ENCODE assay signal across 16 cellular contexts in genomic region chr6:20539387-20539786, GRCh38. TPM values are rescaled to one million over a fixed set of nuclear protein-coding genes. Genes with fewer than 3 reads are reported as not detected.
DNase-seq lines count a peak whose midpoint lies in the region; ATAC-seq and TF ChIP-seq lines count a peak whose summit lies in the region.
"Had no signal": no experiment of that assay in that cellular context is flagged by ENCODE, and none has a peak within 500 bp of the region (broad histone marks: within the 10 kb centered on the region; RNA-seq: fewer than 3 reads in every experiment).

No MANE protein-coding gene starts in this region.

- H3K27me3 Mint-ChIP-seq in activated naive CD8-positive, alpha-beta T cell, result no peaks in the 10 kb centered on the region
- H3K27me3 Mint-ChIP-seq in activated naive CD8-positive, alpha-beta T cell treated with anti-CD3 and anti-CD28 coated beads for 36 hours, result no peaks in the 10 kb centered on the region
- H3K27me3 Mint-ChIP-seq in activated T-helper 1 cell treated with anti-CD3 and anti-CD28 coated beads, Interleukin-12 subunit alpha, Interleukin-12 subunit beta, Interleukin-2, Interleukin-4 antibody, amounts not matched to agents 30 ng/mL and 10 ng/mL and 1 ng/mL, durations not matched to agents 14 hours and 24 hours and 36 hours (ENCODE audit: insufficient read depth), result peaks cover under 1% of the 10 kb centered on the region
- peaks cover 2% of the 10 kb centered on the region for H3K27me3 Mint-ChIP-seq in neural progenitor cell (ENCODE audit: insufficient read depth, low read depth)
- H3K27me3 Mint-ChIP-seq: CD4-positive, alpha-beta T cell had no signal

- H3K27ac Mint-ChIP-seq in activated naive CD8-positive, alpha-beta T cell, result peak overlapping the region; percentile 30
- H3K27ac Mint-ChIP-seq in activated naive CD8-positive, alpha-beta T cell treated with anti-CD3 and anti-CD28 coated beads for 36 hours, result no peak overlapping the region
- H3K27ac Mint-ChIP-seq in activated T-helper 1 cell treated with anti-CD3 and anti-CD28 coated beads, Interleukin-12 subunit alpha, Interleukin-12 subunit beta, Interleukin-2, Interleukin-4 antibody, amounts not matched to agents 30 ng/mL and 10 ng/mL and 1 ng/mL, durations not matched to agents 14 hours and 24 hours and 36 hours, result peak overlapping the region; percentile 40
- H3K27ac Mint-ChIP-seq in neural progenitor cell, result no peak overlapping the region
- H3K27ac Mint-ChIP-seq: CD4-positive, alpha-beta T cell had no signal

- H3K36me3 ChIP-seq in neural progenitor cell, result no peaks in the 10 kb centered on the region

- H3K4me3 ChIP-seq in neural progenitor cell, result no peak overlapping the region

- no peaks in the 10 kb centered on the region for H3K27me3 ChIP-seq in neural progenitor cell

- no peaks in the 10 kb centered on the region for H3K9me3 Mint-ChIP-seq in activated naive CD8-positive, alpha-beta T cell (ENCODE audit: low read depth)
- no peaks in the 10 kb centered on the region for H3K9me3 Mint-ChIP-seq in activated naive CD8-positive, alpha-beta T cell treated with anti-CD3 and anti-CD28 coated beads for 36 hours
- H3K9me3 Mint-ChIP-seq in activated T-helper 1 cell treated with anti-CD3 and anti-CD28 coated beads, Interleukin-12 subunit alpha, Interleukin-12 subunit beta, Interleukin-2, Interleukin-4 antibody, amounts not matched to agents 30 ng/mL and 10 ng/mL and 1 ng/mL, durations not matched to agents 14 hours and 24 hours and 36 hours, result peaks cover 4% of the 10 kb centered on the region
- no peaks in the 10 kb centered on the region for H3K9me3 Mint-ChIP-seq in neural progenitor cell
- H3K9me3 Mint-ChIP-seq: CD4-positive, alpha-beta T cell had no signal

- TF ChIP-seq CTCF in neural progenitor cell (IDR thresholded peaks at IDR 0.05) (no peak), omental fat pad (IDR thresholded peaks at IDR 0.05) (no peak)

- no peak for ATAC-seq in omental fat pad (ENCODE audit: low FRiP score)

- intact Hi-C loops in activated T-helper 1 cell treated with anti-CD3 and anti-CD28 coated beads, Interleukin-12 subunit alpha, Interleukin-12 subunit beta, Interleukin-2, Interleukin-4 antibody, amounts not matched to agents 30 ng/mL and 10 ng/mL and 1 ng/mL, durations not matched to agents 14 hours and 24 hours and 36 hours (cut with micrococcal nuclease), result loop anchor here (10.0 kb wide), 1 partner anchor 1335 kb away; no protein-coding TSS in a partner anchor

- DNase-seq in activated naive CD8-positive, alpha-beta T cell treated with anti-CD3 and anti-CD28 coated beads for 36 hours, result no peak
- DNase-seq in activated T-helper 1 cell treated with anti-CD3 and anti-CD28 coated beads, Interleukin-12 subunit alpha, Interleukin-12 subunit beta, Interleukin-2, Interleukin-4 antibody, amounts not matched to agents 30 ng/mL and 10 ng/mL and 1 ng/mL, durations not matched to agents 14 hours and 24 hours and 36 hours (ENCODE audit: low spot score), result no peak
- DNase-seq in neural progenitor cell (ENCODE audit: low spot score) (no peak), DMS 273 (lab: John Stamatoyannopoulos, UW; ENCODE audit: unreplicated experiment) (no peak), omental fat pad (ENCODE audit: low spot score) (no peak), activated gamma-delta T cell (lab: John Stamatoyannopoulos, UW) (no peak), COLO829 (ENCODE audit: low spot score) (no peak)
- DNase-seq: CD4-positive, alpha-beta T cell; KBM-7; NCI-H1417; NCI-H187; NCI-H2107; NCI-H69; NK-92 treated with Interleukin-12 subunit alpha and Interleukin-12 subunit beta, amount 100 ng/mL, for 24 hours; Right ventricle myocardium superior had no signal

- peak overlapping the region; percentile 55 for H3K4me2 ChIP-seq in neural progenitor cell

- H2AFZ ChIP-seq in neural progenitor cell (replicated peaks), result no peak overlapping the region

- no peak overlapping the region for H3K27ac ChIP-seq in neural progenitor cell

- peaks cover 8% of the 10 kb centered on the region for H3K36me3 Mint-ChIP-seq in activated naive CD8-positive, alpha-beta T cell
- peaks cover 27% of the 10 kb centered on the region for H3K36me3 Mint-ChIP-seq in activated naive CD8-positive, alpha-beta T cell treated with anti-CD3 and anti-CD28 coated beads for 36 hours
- peaks cover 28% of the 10 kb centered on the region for H3K36me3 Mint-ChIP-seq in activated T-helper 1 cell treated with anti-CD3 and anti-CD28 coated beads, Interleukin-12 subunit alpha, Interleukin-12 subunit beta, Interleukin-2, Interleukin-4 antibody, amounts not matched to agents 30 ng/mL and 10 ng/mL and 1 ng/mL, durations not matched to agents 14 hours and 24 hours and 36 hours (ENCODE audit: low read depth)
- H3K36me3 Mint-ChIP-seq in neural progenitor cell, result peaks cover 10% of the 10 kb centered on the region

- peaks cover 16% of the 10 kb centered on the region for H4K20me1 ChIP-seq in neural progenitor cell (ENCODE audit: low read depth)

- H3K4me3 Mint-ChIP-seq in activated naive CD8-positive, alpha-beta T cell, result no peak overlapping the region
- no peak overlapping the region for H3K4me3 Mint-ChIP-seq in activated naive CD8-positive, alpha-beta T cell treated with anti-CD3 and anti-CD28 coated beads for 36 hours
- no peak overlapping the region for H3K4me3 Mint-ChIP-seq in activated T-helper 1 cell treated with anti-CD3 and anti-CD28 coated beads, Interleukin-12 subunit alpha, Interleukin-12 subunit beta, Interleukin-2, Interleukin-4 antibody, amounts not matched to agents 30 ng/mL and 10 ng/mL and 1 ng/mL, durations not matched to agents 14 hours and 24 hours and 36 hours
- no peak overlapping the region for H3K4me3 Mint-ChIP-seq in neural progenitor cell
- H3K4me3 Mint-ChIP-seq: CD4-positive, alpha-beta T cell had no signal

- H3K9me3 ChIP-seq in neural progenitor cell (ENCODE audit: low read depth), result no peaks in the 10 kb centered on the region

- H3K4me1 Mint-ChIP-seq in activated naive CD8-positive, alpha-beta T cell (ENCODE audit: low read depth), result peaks cover 58% of the 10 kb centered on the region
- peaks cover 46% of the 10 kb centered on the region for H3K4me1 Mint-ChIP-seq in activated naive CD8-positive, alpha-beta T cell treated with anti-CD3 and anti-CD28 coated beads for 36 hours
- peaks cover 64% of the 10 kb centered on the region for H3K4me1 Mint-ChIP-seq in activated T-helper 1 cell treated with anti-CD3 and anti-CD28 coated beads, Interleukin-12 subunit alpha, Interleukin-12 subunit beta, Interleukin-2, Interleukin-4 antibody, amounts not matched to agents 30 ng/mL and 10 ng/mL and 1 ng/mL, durations not matched to agents 14 hours and 24 hours and 36 hours (ENCODE audit: low read depth)
- H3K4me1 Mint-ChIP-seq in neural progenitor cell, result peaks cover 20% of the 10 kb centered on the region

- H3K4me1 ChIP-seq in neural progenitor cell, result peaks cover 24% of the 10 kb centered on the region

- H3K9ac ChIP-seq in neural progenitor cell, result no peak overlapping the region

- peaks cover 9% of the 10 kb centered on the region for H3F3A ChIP-seq in neural progenitor cell (ENCODE audit: low read depth)

- peaks cover 92% of the 10 kb centered on the region for H3K79me2 ChIP-seq in neural progenitor cell (ENCODE audit: low read depth)

RNA-seq across cellular contexts. Expression of gene CDKAL1, which starts 5.1 kb away (rescaled TPM):
- 10 to 100 TPM; 22.6 to 22.7 TPM for total RNA-seq in activated naive CD8-positive, alpha-beta T cell treated with anti-CD3 and anti-CD28 coated beads for 36 hours
- 32.2 and 32.6 TPM in 2 replicates for total RNA-seq in activated T-helper 1 cell treated with anti-CD3 and anti-CD28 coated beads, Interleukin-12 subunit alpha, Interleukin-12 subunit beta, Interleukin-2, Interleukin-4 antibody, amounts not matched to agents 30 ng/mL and 10 ng/mL and 1 ng/mL, durations not matched to agents 14 hours and 24 hours and 36 hours
- total RNA-seq in neural progenitor cell (ENCODE audit: low replicate concordance) (29.1 and 39.6 TPM in 2 replicates), omental fat pad (10 to 100 TPM; 11.8 to 21.4 (median 13.8) TPM)

Comparison
In these comparisons a context has a peak if more than half of its experiments do, and no peak if none do; other contexts are left out.
1. H3K27ac Mint-ChIP-seq: peak in activated naive CD8-positive, alpha-beta T cell (single experiment) and activated T-helper 1 cell treated with anti-CD3 and anti-CD28 coated beads, Interleukin-12 subunit alpha, Interleukin-12 subunit beta, Interleukin-2, Interleukin-4 antibody, amounts not matched to agents 30 ng/mL and 10 ng/mL and 1 ng/mL, durations not matched to agents 14 hours and 24 hours and 36 hours (single experiment); none in activated naive CD8-positive, alpha-beta T cell treated with anti-CD3 and anti-CD28 coated beads for 36 hours (single experiment) and neural progenitor cell (single experiment).